13 cellular contexts compared by ENCODE assay signal in the genomic region with DNA sequence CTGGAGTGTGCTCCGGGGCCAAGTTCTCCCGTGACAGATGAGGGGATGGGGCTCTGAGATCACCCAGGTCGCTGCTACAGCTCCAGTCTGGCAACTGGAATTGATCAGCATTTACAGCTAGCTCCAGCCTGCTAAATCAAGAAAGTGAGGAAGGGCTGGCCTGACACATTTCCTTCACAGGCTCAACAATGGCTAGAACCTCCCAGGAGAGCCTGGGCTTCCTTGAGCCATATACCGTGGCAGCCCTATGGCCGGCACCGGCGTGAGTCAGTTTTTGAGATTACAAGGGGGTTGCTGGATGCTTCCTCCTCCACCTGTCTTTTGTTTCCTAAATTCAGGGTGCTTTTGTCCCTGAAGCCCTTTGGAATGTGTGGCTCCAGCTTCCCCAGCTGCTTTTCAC.
DNase-seq lines count a peak whose midpoint lies in the region; ATAC-seq, FAIRE-seq and TF ChIP-seq lines count a peak whose summit lies in the region.
"Had no signal": no experiment of that assay in that cellular context is flagged by ENCODE, and none has a peak within 500 bp of the region (broad histone marks: within the 10 kb centered on the region; RNA-seq: fewer than 3 reads in every experiment).

No MANE protein-coding gene starts in this region.

- dilution Hi-C loops in IMR-90 (cut with HindIII; ENCODE audit: low sequenced_read_pairs, unreplicated experiment), result no loop called here

- H2BK20ac ChIP-seq in IMR-90 (ENCODE audit: low read depth, low read length), result no peak overlapping the region

- no TSS peak for BruUV-seq in IMR-90 (replicated peaks; lab: Mats Ljungman, UMichigan)

- POLR2A ChIA-PET in IMR-90 (lab: Charles Lee; ENCODE audit: unreplicated experiment), result no interaction called here

- no peak overlapping the region for H3K9ac ChIP-seq in IMR-90 (ENCODE audit: low read depth, low read length)
- peak overlapping the region in 1 of 2 donors; percentile 75 for H3K9ac ChIP-seq in colonic mucosa (ENCODE audit: low read depth in 2 of 2, low read length in 2 of 2)

- no peak overlapping the region for H2AFZ ChIP-seq in IMR-90 (replicated peaks; ENCODE audit: low read length, poor library complexity)

- H2AK9ac ChIP-seq in IMR-90 (replicated peaks; ENCODE audit: low read depth, low read length, poor library complexity), result no peak overlapping the region

- no peak for ATAC-seq in IMR-90 (ENCODE audit: low read depth)
- ATAC-seq in right lobe of liver, result no peak
- ATAC-seq: upper lobe of right lung had no signal

- H3K18ac ChIP-seq in IMR-90 (ENCODE audit: low read depth, low read length), result no peak overlapping the region

- no peak overlapping the region for H3K4me2 ChIP-seq in IMR-90 (ENCODE audit: low read depth, low read length)

- intact Hi-C loops in IMR-90 (cut with micrococcal nuclease) (loop anchor here (5.0 to 10.0 kb wide), 2 partner anchors 103 to 175 kb away; a partner anchor contains a TSS), colonic mucosa (cut with DNase I) (loop anchor here (5.0 kb wide), 1 partner anchor 98 kb away; no protein-coding TSS in a partner anchor), right lobe of liver (cut with DNase I) (loop anchor here (5.0 to 10.0 kb wide), 2 partner anchors 85 to 122 kb away; no protein-coding TSS in a partner anchor), stomach (cut with DNase I; ENCODE audit: low total_unique reads) (no loop called here)

- no peaks in the 10 kb centered on the region for H3K79me1 ChIP-seq in IMR-90 (ENCODE audit: low read depth in 1 of 2, low read length in 2 of 2)

- in situ Hi-C loops in IMR-90 (cut with MboI; ENCODE audit: low sequenced_read_pairs), result no loop called here

- 100% methylated on average over 2 of the region's 7 CpGs; no CpG with 5 or more reads in 1 of the 2 experiments for WGBS in IMR-90 (ENCODE audit: extremely low coverage in 2 of 2, insufficient read length in 1 of 2), 2 experiments
- 58% methylated on average over 6 of the region's 7 CpGs for WGBS in right lobe of liver (ENCODE audit: insufficient coverage, low coverage, low lambda C conversion rate, missing lambda C conversion rate)
- 70 to 88% (median 85%) methylated on average over 5 to 7 of the region's 7 CpGs for WGBS in stomach, 5 donors

- no peak overlapping the region for H4K8ac ChIP-seq in IMR-90 (ENCODE audit: low read depth in 2 of 2, low read length in 2 of 2)

- peak overlapping the region; percentile 28 for H2BK120ac ChIP-seq in IMR-90 (ENCODE audit: low read depth, low read length)

- TF ChIP-seq POLR2A in IMR-90 (IDR thresholded peaks at IDR 0.05; ENCODE audit: low read depth, low read length), result no peak
- no peak for TF ChIP-seq POLR2A in right lobe of liver (IDR thresholded peaks at IDR 0.05)
- no peak for TF ChIP-seq POLR2A in stomach (IDR thresholded peaks at IDR 0.05)
- TF ChIP-seq POLR2A in H54 (IDR thresholded peaks at IDR 0.05; ENCODE audit: low read depth, low read length), result no peak

- no peak for TF ChIP-seq EP300 in stomach (IDR thresholded peaks at IDR 0.05)

- H3K4ac ChIP-seq in IMR-90 (ENCODE audit: low read depth, low read length), result peak overlapping the region; percentile 25; the same call in 1 of the 2 replicates

- 0 out of 3 replicates have a peak overlapping the region, but pooled peaks have one; percentile 7 for H2BK15ac ChIP-seq in IMR-90 (ENCODE audit: low read depth, low read length)

- H3K56ac ChIP-seq in IMR-90 (ENCODE audit: extremely low read depth, insufficient read depth, low read length), result no peak overlapping the region

- H3K9me1 ChIP-seq in IMR-90 (ENCODE audit: insufficient read depth, low read length), result peaks cover 20% of the 10 kb centered on the region

- H3K27me3 ChIP-seq in IMR-90 (ENCODE audit: control insufficient read depth, insufficient read depth, low read length) (no peaks in the 10 kb centered on the region), colonic mucosa (no peaks in the 10 kb centered on the region), right lobe of liver (no peaks in the 10 kb centered on the region), stomach (no peaks in the 10 kb centered on the region)
- H3K27me3 ChIP-seq: upper lobe of right lung had no signal

- no peak for TF ChIP-seq RAD21 in IMR-90 (IDR thresholded peaks at IDR 0.05; ENCODE audit: low read length)

- peak overlapping the region; percentile 20; the same call in 1 of the 2 replicates for H2AK5ac ChIP-seq in IMR-90 (ENCODE audit: low read depth, low read length)

- H3K36me3 ChIP-seq in IMR-90 (ENCODE audit: control insufficient read depth, insufficient read depth, low read length), result no peaks in the 10 kb centered on the region
- no peaks in the 10 kb centered on the region for H3K36me3 ChIP-seq in colonic mucosa
- no peaks in the 10 kb centered on the region for H3K36me3 ChIP-seq in right lobe of liver
- no peaks in the 10 kb centered on the region for H3K36me3 ChIP-seq in stomach
- H3K36me3 ChIP-seq: upper lobe of right lung had no signal

- no peak for FAIRE-seq in H54 (lab: Jason Lieb, UNC)

- H3K23ac ChIP-seq in IMR-90 (ENCODE audit: low read depth, low read length), result no peak overlapping the region

- no peak for DNase-seq in IMR-90
- no peak for DNase-seq in colonic mucosa
- no peak for DNase-seq in right lobe of liver
- no peak for DNase-seq in stomach
- no peak for DNase-seq in middle frontal gyrus (ENCODE audit: extremely low spot score, low spot score)
- no peak for DNase-seq in H54 (ENCODE audit: insufficient read length, low spot score)
- no peak for DNase-seq in DMS79 (lab: John Stamatoyannopoulos, UW)
- DNase-seq in cerebellum (ENCODE audit: low spot score), result no peak
- DNase-seq: activated CD4-positive, alpha-beta memory T cell treated with anti-CD3 and anti-CD28 coated beads, Interleukin-2, amount 10 ng/mL, durations not matched to agents 7 days and 5 days; DMS 273 treated with DMSO at 0.1 percent for 48 hours; NCI-H1694; NCI-H446 treated with DMSO at 0.1 percent for 48 hours; upper lobe of right lung had no signal

- H3K9me3 ChIP-seq in IMR-90 (ENCODE audit: control insufficient read depth, insufficient read depth, low read length), result no peaks in the 10 kb centered on the region
- H3K9me3 ChIP-seq in colonic mucosa, result no peaks in the 10 kb centered on the region
- no peaks in the 10 kb centered on the region for H3K9me3 ChIP-seq in right lobe of liver
- no peaks in the 10 kb centered on the region for H3K9me3 ChIP-seq in stomach
- H3K9me3 ChIP-seq: upper lobe of right lung had no signal

- no peak overlapping the region for H3K14ac ChIP-seq in IMR-90 (replicated peaks; ENCODE audit: low read depth, low read length)

- H3K4me1 ChIP-seq in IMR-90 (ENCODE audit: control insufficient read depth, insufficient read depth, low read length) (peaks cover 24% of the 10 kb centered on the region), colonic mucosa (peaks cover 8% of the 10 kb centered on the region), right lobe of liver (peaks cover 0 to 74% (median 32%) of the 10 kb centered on the region in 4 donors), stomach (peaks cover 49 to 83% (median 65%) of the 10 kb centered on the region in 4 donors)

- H4K20me1 ChIP-seq in IMR-90 (ENCODE audit: insufficient read depth, low read length), result no peaks in the 10 kb centered on the region

- CTCF ChIA-PET in IMR-90 (lab: Yijun Ruan, JAX), result no interaction called here

- no peak overlapping the region; the same call in 1 of the 2 replicates for H4K91ac ChIP-seq in IMR-90 (ENCODE audit: insufficient read depth, low read depth, low read length)

- no peak overlapping the region for H4K5ac ChIP-seq in IMR-90 (ENCODE audit: low read depth, low read length)

- H2BK5ac ChIP-seq in IMR-90 (ENCODE audit: low read depth, low read length, poor library complexity, severe bottlenecking), result no peak overlapping the region

- H3K4me3 ChIP-seq in IMR-90 (ENCODE audit: insufficient read depth, low read depth, low read length) (no peak overlapping the region), colonic mucosa (no peak overlapping the region), right lobe of liver (no peak overlapping the region), stomach (no peak overlapping the region)
- H3K4me3 ChIP-seq: upper lobe of right lung had no signal

- TF ChIP-seq CTCF in IMR-90 (conservative IDR thresholded peaks at IDR 0.05; ENCODE audit: low read depth, low read length), result no peak
- TF ChIP-seq CTCF in colonic mucosa (IDR thresholded peaks at IDR 0.05), result no peak
- TF ChIP-seq CTCF in right lobe of liver (IDR thresholded peaks at IDR 0.05), result no peak
- TF ChIP-seq CTCF in stomach (IDR thresholded peaks at IDR 0.05), result no peak

- no peak overlapping the region for H3K27ac ChIP-seq in IMR-90 (ENCODE audit: insufficient read depth, low read length)
- H3K27ac ChIP-seq in colonic mucosa, result peak overlapping the region; percentile 88
- peak overlapping the region; percentile 93 to 98 (median 94) for H3K27ac ChIP-seq in right lobe of liver
- peak overlapping the region; percentile 15 to 94 (median 87) for H3K27ac ChIP-seq in stomach
- H3K27ac ChIP-seq: upper lobe of right lung had no signal

TF ChIP-seq in IMR-90, 13 proteins besides CTCF, POLR2A, EP300 and RAD21:
- TF ChIP-seq, protein P1, sequence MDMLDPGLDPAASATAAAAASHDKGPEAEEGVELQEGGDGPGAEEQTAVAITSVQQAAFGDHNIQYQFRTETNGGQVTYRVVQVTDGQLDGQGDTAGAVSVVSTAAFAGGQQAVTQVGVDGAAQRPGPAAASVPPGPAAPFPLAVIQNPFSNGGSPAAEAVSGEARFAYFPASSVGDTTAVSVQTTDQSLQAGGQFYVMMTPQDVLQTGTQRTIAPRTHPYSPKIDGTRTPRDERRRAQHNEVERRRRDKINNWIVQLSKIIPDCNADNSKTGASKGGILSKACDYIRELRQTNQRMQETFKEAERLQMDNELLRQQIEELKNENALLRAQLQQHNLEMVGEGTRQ (IDR thresholded peaks at IDR 0.05; ENCODE audit: low read depth, low read length), result no peak
- TF ChIP-seq CHD1 (IDR thresholded peaks at IDR 0.05; ENCODE audit: low read depth, low read length) (no peak), RCOR1 (IDR thresholded peaks at IDR 0.05; ENCODE audit: insufficient replicate concordance, low read length) (no peak), CEBPB (IDR thresholded peaks at IDR 0.05; ENCODE audit: low read depth, low read length) (no peak), SMC3 (IDR thresholded peaks at IDR 0.05; ENCODE audit: low read depth, low read length) (no peak), MAFK (IDR thresholded peaks at IDR 0.05; ENCODE audit: low read depth, low read length) (no peak), FOS (IDR thresholded peaks at IDR 0.05; ENCODE audit: low read depth, low read length) (no peak)
- TF ChIP-seq, protein P2, sequence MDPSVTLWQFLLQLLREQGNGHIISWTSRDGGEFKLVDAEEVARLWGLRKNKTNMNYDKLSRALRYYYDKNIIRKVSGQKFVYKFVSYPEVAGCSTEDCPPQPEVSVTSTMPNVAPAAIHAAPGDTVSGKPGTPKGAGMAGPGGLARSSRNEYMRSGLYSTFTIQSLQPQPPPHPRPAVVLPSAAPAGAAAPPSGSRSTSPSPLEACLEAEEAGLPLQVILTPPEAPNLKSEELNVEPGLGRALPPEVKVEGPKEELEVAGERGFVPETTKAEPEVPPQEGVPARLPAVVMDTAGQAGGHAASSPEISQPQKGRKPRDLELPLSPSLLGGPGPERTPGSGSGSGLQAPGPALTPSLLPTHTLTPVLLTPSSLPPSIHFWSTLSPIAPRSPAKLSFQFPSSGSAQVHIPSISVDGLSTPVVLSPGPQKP (IDR thresholded peaks at IDR 0.05; ENCODE audit: borderline replicate concordance, low read depth, low read length), result no peak
